Comparison of ENCODE assay signal across 8 cellular contexts in the genomic region with DNA sequence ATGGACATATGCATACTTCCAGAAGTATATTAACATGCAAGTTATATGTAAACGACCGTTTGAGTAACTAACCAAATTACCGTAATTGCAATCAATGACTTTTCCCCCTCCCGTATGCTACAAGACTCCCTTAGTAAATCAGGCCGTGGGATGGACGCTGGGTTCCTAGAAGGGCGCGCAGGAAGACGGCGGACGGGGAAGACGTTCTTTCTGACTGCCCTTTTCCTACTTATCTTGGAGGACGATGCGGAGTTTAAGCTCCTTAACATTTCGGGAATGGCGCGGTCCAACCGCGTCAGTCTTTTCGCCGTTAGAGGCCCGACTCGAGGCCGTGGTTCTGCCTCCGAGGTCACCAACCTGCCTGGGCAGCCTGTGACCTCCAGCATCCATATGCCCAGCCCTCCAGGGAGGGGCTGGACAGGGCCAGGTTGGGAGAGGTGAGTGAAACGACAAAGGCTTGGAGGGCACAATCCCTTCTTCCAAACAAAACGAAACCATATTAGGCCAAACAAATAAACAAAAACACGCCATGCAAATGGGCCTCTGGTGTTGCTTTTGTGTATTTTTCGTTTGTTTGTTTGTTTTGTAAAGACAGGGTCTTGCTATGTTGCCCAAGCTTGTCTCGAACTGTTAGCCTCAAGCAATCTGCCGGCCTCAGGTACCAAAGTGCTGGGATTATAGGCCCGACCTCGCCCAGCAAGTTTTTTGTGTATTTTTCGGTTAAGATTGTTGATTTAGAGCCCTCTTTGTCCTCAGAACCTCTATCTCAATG. TPM values are rescaled to one million over a fixed set of nuclear protein-coding genes. Genes with fewer than 3 reads are reported as not detected.
A peak's percentile ranks its signal among the peaks of the same experiment; 100 is the strongest.
DNase-seq lines count a peak whose midpoint lies in the region; ATAC-seq and TF ChIP-seq lines count a peak whose summit lies in the region.

No MANE protein-coding gene starts in this region.

- intact Hi-C loops in Right ventricle myocardium inferior (cut with DNase I): loop anchor here (2.0 to 5.0 kb wide), 2 partner anchors 45 to 131 kb away; partner anchors contain the start of genes PIP5K1A and ZNF687

- POLR2A ChIA-PET in activated CD4-positive, alpha-beta memory T cell treated with anti-CD3 and anti-CD28 coated beads, Interleukin-2, amount 10 ng/mL, durations not matched to agents 7 days and 5 days (lab: Charles Lee): interaction anchor here (0.8 to 5.1 kb wide), 15 partner anchors 8 to 502 kb away, joined by 3 to 71 read pairs (median 8); partner anchors contain the start of genes CDC42SE1, RFX5, VPS72 and ZNF687

- peak overlapping the region; percentile 95 for H3K27ac Mint-ChIP-seq in activated CD4-positive, alpha-beta memory T cell treated with anti-CD3 and anti-CD28 coated beads, Interleukin-2, amount 10 ng/mL, durations not matched to agents 7 days and 5 days
- H3K27ac Mint-ChIP-seq in progenitor cell of endocrine pancreas: peak overlapping the region; percentile 100

- H3K27me3 Mint-ChIP-seq in activated CD4-positive, alpha-beta memory T cell treated with anti-CD3 and anti-CD28 coated beads, Interleukin-2, amount 10 ng/mL, durations not matched to agents 7 days and 5 days: no peaks in the 10 kb centered on the region
- H3K27me3 Mint-ChIP-seq in progenitor cell of endocrine pancreas: no peaks in the 10 kb centered on the region

- H3K36me3 Mint-ChIP-seq in activated CD4-positive, alpha-beta memory T cell treated with anti-CD3 and anti-CD28 coated beads, Interleukin-2, amount 10 ng/mL, durations not matched to agents 7 days and 5 days (ENCODE audit: low read depth): peaks cover 18% of the 10 kb centered on the region
- H3K36me3 Mint-ChIP-seq in progenitor cell of endocrine pancreas (ENCODE audit: insufficient read depth): peaks cover 8% of the 10 kb centered on the region

- ATAC-seq in HG03139 (IDR thresholded peaks at IDR 0.05; ENCODE audit: unreplicated experiment): peak; percentile 17
- ATAC-seq in Right ventricle myocardium inferior: peak; percentile 21

- no peak for TF ChIP-seq CTCF in progenitor cell of endocrine pancreas (IDR thresholded peaks at IDR 0.05; ENCODE audit: unreplicated experiment)

- H3K9me3 Mint-ChIP-seq in activated CD4-positive, alpha-beta memory T cell treated with anti-CD3 and anti-CD28 coated beads, Interleukin-2, amount 10 ng/mL, durations not matched to agents 7 days and 5 days: no peaks in the 10 kb centered on the region
- H3K9me3 Mint-ChIP-seq in progenitor cell of endocrine pancreas (ENCODE audit: low read depth): no peaks in the 10 kb centered on the region

- H3K4me3 Mint-ChIP-seq in activated CD4-positive, alpha-beta memory T cell treated with anti-CD3 and anti-CD28 coated beads, Interleukin-2, amount 10 ng/mL, durations not matched to agents 7 days and 5 days: peak overlapping the region; percentile 98
- peak overlapping the region; percentile 96 for H3K4me3 Mint-ChIP-seq in progenitor cell of endocrine pancreas (ENCODE audit: low read depth)

- peak; percentile 65 for DNase-seq in NCI-H2196 (lab: John Stamatoyannopoulos, UW; ENCODE audit: unreplicated experiment)
- DNase-seq in NCI-H2196 treated with DMSO at 0.1 percent for 48 hours (lab: John Stamatoyannopoulos, UW; ENCODE audit: unreplicated experiment): no peak
- no peak for DNase-seq in activated CD4-positive, alpha-beta memory T cell treated with anti-CD3 and anti-CD28 coated beads, Interleukin-2, amount 10 ng/mL, durations not matched to agents 7 days and 5 days
- no peak for DNase-seq in Right ventricle myocardium inferior (ENCODE audit: missing footprints)
- DNase-seq in progenitor cell of endocrine pancreas (ENCODE audit: low spot score, unreplicated experiment): no peak
- no peak for DNase-seq in NOMO-1 treated with dmso at 0.1 percent for 144 hours (lab: John Stamatoyannopoulos, UW; ENCODE audit: unreplicated experiment)
- no peak for DNase-seq in NCI-H2171 treated with DMSO at 0.1 percent for 48 hours (lab: John Stamatoyannopoulos, UW)

- CTCF ChIA-PET in activated CD4-positive, alpha-beta memory T cell treated with anti-CD3 and anti-CD28 coated beads, Interleukin-2, amount 10 ng/mL, durations not matched to agents 7 days and 5 days (lab: Charles Lee): interaction anchor here (0.6 to 8.7 kb wide), 7 partner anchors 12 to 132 kb away, joined by 3 to 81 read pairs (median 9); partner anchors contain the start of genes PSMB4 and ZNF687

- H3K4me1 Mint-ChIP-seq in activated CD4-positive, alpha-beta memory T cell treated with anti-CD3 and anti-CD28 coated beads, Interleukin-2, amount 10 ng/mL, durations not matched to agents 7 days and 5 days: peaks cover 33% of the 10 kb centered on the region
- peaks cover 18% of the 10 kb centered on the region for H3K4me1 Mint-ChIP-seq in progenitor cell of endocrine pancreas (ENCODE audit: low read depth)

RNA-seq across cellular contexts. Expression of gene PI4KB, which starts 0.9 kb away (rescaled TPM):
- 10 to 100 TPM; 71.2 to 72.9 TPM for total RNA-seq in activated CD4-positive, alpha-beta memory T cell treated with anti-CD3 and anti-CD28 coated beads, Interleukin-2, amount 10 ng/mL, durations not matched to agents 7 days and 5 days
- total RNA-seq in Right ventricle myocardium inferior (53.7 TPM), progenitor cell of endocrine pancreas (52.1 and 55.1 TPM in 2 replicates)

RNA-seq across cellular contexts. Expression of gene RFX5, which starts 19.0 kb away (rescaled TPM):
- total RNA-seq in activated CD4-positive, alpha-beta memory T cell treated with anti-CD3 and anti-CD28 coated beads, Interleukin-2, amount 10 ng/mL, durations not matched to agents 7 days and 5 days: 10 to 100 TPM; 96.2 to 99.3 TPM
- total RNA-seq in Right ventricle myocardium inferior (16.5 TPM), progenitor cell of endocrine pancreas (96.0 and 97.5 TPM in 2 replicates)

RNA-seq across cellular contexts. Expression of gene SELENBP1, which starts 44.4 kb away (rescaled TPM):
- not detected for total RNA-seq in activated CD4-positive, alpha-beta memory T cell treated with anti-CD3 and anti-CD28 coated beads, Interleukin-2, amount 10 ng/mL, durations not matched to agents 7 days and 5 days
- total RNA-seq in Right ventricle myocardium inferior (129 TPM), progenitor cell of endocrine pancreas (56.2 and 57.0 TPM in 2 replicates)

RNA-seq across cellular contexts. Expression of gene ZNF687, which starts 46.0 kb away (rescaled TPM):
- 10 to 100 TPM; 31.4 to 32.6 TPM for total RNA-seq in activated CD4-positive, alpha-beta memory T cell treated with anti-CD3 and anti-CD28 coated beads, Interleukin-2, amount 10 ng/mL, durations not matched to agents 7 days and 5 days
- total RNA-seq in Right ventricle myocardium inferior (10.8 TPM), progenitor cell of endocrine pancreas (43.0 and 45.0 TPM in 2 replicates)

Comparison
In these comparisons a context has a peak if more than half of its experiments do, and no peak if none do; other contexts are left out.
1. RNA of gene SELENBP1, which starts 44.4 kb away (total RNA-seq): 129 TPM in Right ventricle myocardium inferior (single experiment) and 56.2 to 57.0 TPM in progenitor cell of endocrine pancreas; not detected in activated CD4-positive, alpha-beta memory T cell treated with anti-CD3 and anti-CD28 coated beads, Interleukin-2, amount 10 ng/mL, durations not matched to agents 7 days and 5 days; every median in the first group is over 10 times any median in the second.